ENCODE assay signal across 1 cellular context in genomic region chr5:140262221-140262620, GRCh38.
TF ChIP-seq lines count a peak whose summit lies in the region.

No MANE protein-coding gene starts in this region.

TF ChIP-seq in HCT116, 20 proteins besides CTCF, POLR2A, EP300 and RAD21 (continued from another document):
- TF ChIP-seq REST (IDR thresholded peaks at IDR 0.05; ENCODE audit: low read depth) (no peak), YY1 (IDR thresholded peaks at IDR 0.05; ENCODE audit: extremely low read depth, insufficient replicate concordance, low read depth, low read length) (no peak), CBX3 (IDR thresholded peaks at IDR 0.05; ENCODE audit: low read depth) (no peak)
- TF ChIP-seq, protein P1, sequence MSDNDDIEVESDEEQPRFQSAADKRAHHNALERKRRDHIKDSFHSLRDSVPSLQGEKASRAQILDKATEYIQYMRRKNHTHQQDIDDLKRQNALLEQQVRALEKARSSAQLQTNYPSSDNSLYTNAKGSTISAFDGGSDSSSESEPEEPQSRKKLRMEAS (IDR thresholded peaks at IDR 0.05), result no peak
